ENCODE assay signal across 11 cellular contexts in the genomic region with DNA sequence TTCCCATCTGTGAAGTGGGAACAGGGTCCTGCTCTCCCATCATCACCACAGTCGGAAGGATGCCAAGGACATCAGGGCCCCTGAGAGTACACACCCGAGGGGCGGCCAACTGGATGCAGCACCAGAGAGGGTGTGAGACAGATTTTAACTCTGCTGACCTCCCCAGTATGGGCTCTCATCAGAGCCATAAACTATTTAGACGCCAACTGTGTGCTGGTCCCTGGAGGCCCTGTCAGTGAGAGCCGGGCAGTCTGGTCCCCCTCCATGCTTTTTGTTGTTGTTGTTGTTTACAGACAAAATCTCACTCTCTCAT. TPM values are rescaled to one million over a fixed set of nuclear protein-coding genes. Genes with fewer than 3 reads are reported as not detected.
A peak's percentile ranks its signal among the peaks of the same experiment; 100 is the strongest.
DNase-seq lines count a peak whose midpoint lies in the region; ATAC-seq and TF ChIP-seq lines count a peak whose summit lies in the region.
"Had no signal": no experiment of that assay in that cellular context is flagged by ENCODE, and none has a peak within 500 bp of the region (broad histone marks: within the 10 kb centered on the region; RNA-seq: fewer than 3 reads in every experiment).

No MANE protein-coding gene starts in this region.

- H3K27me3 Mint-ChIP-seq in CD4-positive, alpha-beta T cell = no peaks in the 10 kb centered on the region

- H3K9me3 Mint-ChIP-seq in CD4-positive, alpha-beta T cell = no peaks in the 10 kb centered on the region

- intact Hi-C loops in CD4-positive, alpha-beta T cell (cut with DNase I, micrococcal nuclease) = no loop called here
- intact Hi-C loops in colonic mucosa (cut with DNase I) = no loop called here
- intact Hi-C loops in psoas muscle (cut with DNase I) = no loop called here

- CTCF ChIA-PET in CD4-positive, alpha-beta T cell (lab: Charles Lee) = no interaction called here

- POLR2A ChIA-PET in CD4-positive, alpha-beta T cell (lab: Charles Lee) = interaction anchor here (0.9 to 1.5 kb wide), 3 partner anchors 13 to 30 kb away, joined by 3 to 6 read pairs (median 3); no protein-coding TSS in a partner anchor

- H3K9ac ChIP-seq in colonic mucosa (ENCODE audit: low read depth in 2 of 2, low read length in 2 of 2) = no peak overlapping the region

- no peaks in the 10 kb centered on the region for H3K36me3 ChIP-seq in colonic mucosa
- H3K36me3 ChIP-seq in psoas muscle (ENCODE audit: insufficient read depth in 1 of 2, low read depth in 1 of 2) = no peaks in the 10 kb centered on the region

- no peaks in the 10 kb centered on the region for H3K9me3 ChIP-seq in CD4-positive, alpha-beta T cell (ENCODE audit: control insufficient read depth, low read length)
- H3K9me3 ChIP-seq in colonic mucosa = no peaks in the 10 kb centered on the region
- H3K9me3 ChIP-seq in psoas muscle = no peaks in the 10 kb centered on the region

- H3K27ac ChIP-seq in CD4-positive, alpha-beta T cell (ENCODE audit: low read depth, low read length) = no peak overlapping the region
- peak overlapping the region; percentile 23 for H3K27ac ChIP-seq in colonic mucosa
- H3K27ac ChIP-seq in psoas muscle = peak overlapping the region; percentile 41
- H3K27ac ChIP-seq: SK-N-MC had no signal

- peak overlapping the region; percentile 84 for H3K27ac Mint-ChIP-seq in CD4-positive, alpha-beta T cell

- H3K36me3 Mint-ChIP-seq in CD4-positive, alpha-beta T cell (ENCODE audit: low read depth) = no peaks in the 10 kb centered on the region

- TF ChIP-seq CTCF in CD4-positive, alpha-beta T cell (IDR thresholded peaks at IDR 0.05) = no peak
- no peak for TF ChIP-seq CTCF in colonic mucosa (IDR thresholded peaks at IDR 0.05)
- no peak for TF ChIP-seq CTCF in psoas muscle (IDR thresholded peaks at IDR 0.05)

- 74 to 81% (median 77%) methylated on average over 5 of the region's 5 CpGs for WGBS in psoas muscle, 3 donors

- peak overlapping the region; percentile 81 for H3K4me3 Mint-ChIP-seq in CD4-positive, alpha-beta T cell

- peaks cover 83% of the 10 kb centered on the region for H3K4me1 Mint-ChIP-seq in CD4-positive, alpha-beta T cell (ENCODE audit: low read depth)

- H3K27me3 ChIP-seq in CD4-positive, alpha-beta T cell (ENCODE audit: control insufficient read depth, insufficient read depth, low read length) = no peaks in the 10 kb centered on the region
- H3K27me3 ChIP-seq in colonic mucosa (peaks cover 23% of the 10 kb centered on the region), psoas muscle (ENCODE audit: insufficient read depth in 3 of 3, low read length in 2 of 3) (peaks cover 0 to 15% (median 7%) of the 10 kb centered on the region in 3 donors)

- no peak for ATAC-seq in CD4-positive, alpha-beta T cell (ENCODE audit: poor library complexity)
- peak; percentile 2 for ATAC-seq in HG03469 (IDR thresholded peaks at IDR 0.05; ENCODE audit: unreplicated experiment)
- no peak for ATAC-seq in psoas muscle
- no peak for ATAC-seq in HG02884 (IDR thresholded peaks at IDR 0.05; ENCODE audit: unreplicated experiment)
- no peak for ATAC-seq in GM19463 (IDR thresholded peaks at IDR 0.05; ENCODE audit: unreplicated experiment)

- no peak for DNase-seq in CD4-positive, alpha-beta T cell
- no peak for DNase-seq in colonic mucosa
- no peak for DNase-seq in psoas muscle
- DNase-seq in T-helper 9 cell = no peak
- no peak for DNase-seq in medulla oblongata (ENCODE audit: extremely low spot score)
- DNase-seq: glutamatergic neuron, NCI-H524 had no signal

- H3K4me3 ChIP-seq in colonic mucosa = no peak overlapping the region
- H3K4me3 ChIP-seq in psoas muscle = peak overlapping the region; percentile 60

- H3K4me1 ChIP-seq in colonic mucosa (no peaks in the 10 kb centered on the region), psoas muscle (peaks cover 8% of the 10 kb centered on the region)

RNA-seq across cellular contexts. Expression of gene FGR, which starts 1.7 kb away (rescaled TPM):
- 1 to 10 TPM; 3.0 to 3.2 TPM for total RNA-seq in CD4-positive, alpha-beta T cell
- 1 to 10 TPM; 1.4 to 2.0 TPM for total RNA-seq in colonic mucosa
- 1 to 10 TPM; 1.3 to 3.5 (median 3.1) TPM for total RNA-seq in psoas muscle
- 1 to 10 TPM; 1.7 to 3.8 (median 2.0) TPM for polyA plus RNA-seq in psoas muscle

RNA-seq across cellular contexts. Expression of gene AHDC1, which starts 29.3 kb away (rescaled TPM):
- 10 to 100 TPM; 20.8 to 22.9 TPM for total RNA-seq in CD4-positive, alpha-beta T cell
- total RNA-seq in colonic mucosa (10 to 100 TPM; 18.4 to 26.8 TPM), psoas muscle (10 to 100 TPM; 35.9 to 65.2 (median 59.0) TPM)
- 10 to 100 TPM in 1 of 3 donors, 1 to 10 TPM in 2; 6.4 to 19.8 (median 9.7) TPM for polyA plus RNA-seq in psoas muscle

RNA-seq across cellular contexts. Expression of gene IFI6, which starts 38.7 kb away (rescaled TPM):
- 10 to 100 TPM; 33.6 to 36.2 TPM for total RNA-seq in CD4-positive, alpha-beta T cell
- total RNA-seq in colonic mucosa (10 to 100 TPM; 18.0 to 25.1 TPM), psoas muscle (10 to 100 TPM in 3 of 4 donors, 1 to 10 TPM in 1; 7.8 to 25.8 (median 15.3) TPM)
- polyA plus RNA-seq in psoas muscle = 10 to 100 TPM; 13.9 to 20.9 (median 18.8) TPM
